Comparison of ENCODE assay signal across 1 cellular context in the genomic region with DNA sequence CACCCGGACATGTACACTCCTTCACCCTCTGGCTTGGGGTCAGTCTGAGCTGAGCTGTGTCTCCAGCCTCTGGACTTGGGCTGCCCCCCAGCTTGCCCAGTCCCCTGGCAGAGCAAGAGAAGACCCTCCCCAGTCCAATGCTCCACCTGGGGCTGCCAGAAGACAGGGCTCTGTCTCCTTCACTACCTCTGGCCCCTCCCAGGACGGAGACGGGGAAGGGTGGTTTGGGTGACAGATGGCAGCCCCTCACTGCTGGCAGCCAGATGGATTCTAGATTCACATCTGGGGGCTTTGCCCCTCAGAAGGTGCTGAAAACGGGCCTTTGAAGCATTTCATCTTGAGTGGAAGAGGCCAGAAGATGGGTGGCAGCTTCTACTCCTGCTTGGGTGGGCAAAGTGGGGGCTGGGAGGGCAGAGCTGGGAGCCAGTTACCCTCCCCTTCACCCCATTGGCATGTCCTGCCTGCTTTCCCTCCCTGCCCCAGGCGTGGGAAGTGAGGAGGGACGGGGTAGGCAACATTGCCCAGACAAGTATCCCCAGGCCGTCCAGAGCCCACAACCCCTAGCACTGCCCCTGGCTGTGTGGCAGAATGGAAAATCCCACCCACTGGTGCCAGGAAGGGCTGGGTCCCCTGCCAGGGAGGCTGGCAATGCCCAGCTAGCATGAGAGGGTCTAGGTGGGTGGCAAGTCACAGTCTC.
TF ChIP-seq lines count a peak whose summit lies in the region.

No MANE protein-coding gene starts in this region.

TF ChIP-seq in HCT116, 20 proteins besides CTCF, POLR2A, EP300 and RAD21:
- TF ChIP-seq, protein P1, sequence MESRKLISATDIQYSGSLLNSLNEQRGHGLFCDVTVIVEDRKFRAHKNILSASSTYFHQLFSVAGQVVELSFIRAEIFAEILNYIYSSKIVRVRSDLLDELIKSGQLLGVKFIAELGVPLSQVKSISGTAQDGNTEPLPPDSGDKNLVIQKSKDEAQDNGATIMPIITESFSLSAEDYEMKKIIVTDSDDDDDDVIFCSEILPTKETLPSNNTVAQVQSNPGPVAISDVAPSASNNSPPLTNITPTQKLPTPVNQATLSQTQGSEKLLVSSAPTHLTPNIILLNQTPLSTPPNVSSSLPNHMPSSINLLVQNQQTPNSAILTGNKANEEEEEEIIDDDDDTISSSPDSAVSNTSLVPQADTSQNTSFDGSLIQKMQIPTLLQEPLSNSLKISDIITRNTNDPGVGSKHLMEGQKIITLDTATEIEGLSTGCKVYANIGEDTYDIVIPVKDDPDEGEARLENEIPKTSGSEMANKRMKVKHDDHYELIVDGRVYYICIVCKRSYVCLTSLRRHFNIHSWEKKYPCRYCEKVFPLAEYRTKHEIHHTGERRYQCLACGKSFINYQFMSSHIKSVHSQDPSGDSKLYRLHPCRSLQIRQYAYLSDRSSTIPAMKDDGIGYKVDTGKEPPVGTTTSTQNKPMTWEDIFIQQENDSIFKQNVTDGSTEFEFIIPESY (IDR thresholded peaks at IDR 0.05; ENCODE audit: extremely low read depth, insufficient replicate concordance, low read length), result no peak
- TF ChIP-seq SRF (IDR thresholded peaks at IDR 0.05; ENCODE audit: low read depth), result no peak
- no peak for TF ChIP-seq ELF1 (IDR thresholded peaks at IDR 0.05; ENCODE audit: borderline replicate concordance, low read depth)
- no peak for TF ChIP-seq EZH2 (IDR thresholded peaks at IDR 0.05)
- no peak for TF ChIP-seq POLR2AphosphoS5 (IDR thresholded peaks at IDR 0.05; ENCODE audit: low read depth, low read length)
- TF ChIP-seq EZH2phosphoT487 (IDR thresholded peaks at IDR 0.05; ENCODE audit: borderline replicate concordance), result no peak
- no peak for TF ChIP-seq SP1 (IDR thresholded peaks at IDR 0.05; ENCODE audit: low read depth)
- TF ChIP-seq, protein P2, sequence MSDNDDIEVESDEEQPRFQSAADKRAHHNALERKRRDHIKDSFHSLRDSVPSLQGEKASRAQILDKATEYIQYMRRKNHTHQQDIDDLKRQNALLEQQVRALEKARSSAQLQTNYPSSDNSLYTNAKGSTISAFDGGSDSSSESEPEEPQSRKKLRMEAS (IDR thresholded peaks at IDR 0.05), result no peak
- TF ChIP-seq JUND (IDR thresholded peaks at IDR 0.05), result no peak
- TF ChIP-seq ZNF274 (IDR thresholded peaks at IDR 0.05; ENCODE audit: low read depth, low read length), result no peak
- no peak for TF ChIP-seq ZFX (IDR thresholded peaks at IDR 0.05)
- TF ChIP-seq CBX3 (IDR thresholded peaks at IDR 0.05; ENCODE audit: low read depth), result no peak
- TF ChIP-seq YY1 (IDR thresholded peaks at IDR 0.05; ENCODE audit: extremely low read depth, insufficient replicate concordance, low read depth, low read length), result no peak
- TF ChIP-seq, protein P3, sequence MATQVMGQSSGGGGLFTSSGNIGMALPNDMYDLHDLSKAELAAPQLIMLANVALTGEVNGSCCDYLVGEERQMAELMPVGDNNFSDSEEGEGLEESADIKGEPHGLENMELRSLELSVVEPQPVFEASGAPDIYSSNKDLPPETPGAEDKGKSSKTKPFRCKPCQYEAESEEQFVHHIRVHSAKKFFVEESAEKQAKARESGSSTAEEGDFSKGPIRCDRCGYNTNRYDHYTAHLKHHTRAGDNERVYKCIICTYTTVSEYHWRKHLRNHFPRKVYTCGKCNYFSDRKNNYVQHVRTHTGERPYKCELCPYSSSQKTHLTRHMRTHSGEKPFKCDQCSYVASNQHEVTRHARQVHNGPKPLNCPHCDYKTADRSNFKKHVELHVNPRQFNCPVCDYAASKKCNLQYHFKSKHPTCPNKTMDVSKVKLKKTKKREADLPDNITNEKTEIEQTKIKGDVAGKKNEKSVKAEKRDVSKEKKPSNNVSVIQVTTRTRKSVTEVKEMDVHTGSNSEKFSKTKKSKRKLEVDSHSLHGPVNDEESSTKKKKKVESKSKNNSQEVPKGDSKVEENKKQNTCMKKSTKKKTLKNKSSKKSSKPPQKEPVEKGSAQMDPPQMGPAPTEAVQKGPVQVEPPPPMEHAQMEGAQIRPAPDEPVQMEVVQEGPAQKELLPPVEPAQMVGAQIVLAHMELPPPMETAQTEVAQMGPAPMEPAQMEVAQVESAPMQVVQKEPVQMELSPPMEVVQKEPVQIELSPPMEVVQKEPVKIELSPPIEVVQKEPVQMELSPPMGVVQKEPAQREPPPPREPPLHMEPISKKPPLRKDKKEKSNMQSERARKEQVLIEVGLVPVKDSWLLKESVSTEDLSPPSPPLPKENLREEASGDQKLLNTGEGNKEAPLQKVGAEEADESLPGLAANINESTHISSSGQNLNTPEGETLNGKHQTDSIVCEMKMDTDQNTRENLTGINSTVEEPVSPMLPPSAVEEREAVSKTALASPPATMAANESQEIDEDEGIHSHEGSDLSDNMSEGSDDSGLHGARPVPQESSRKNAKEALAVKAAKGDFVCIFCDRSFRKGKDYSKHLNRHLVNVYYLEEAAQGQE (IDR thresholded peaks at IDR 0.05; ENCODE audit: low read depth), result no peak
